ENCODE assay signal across 17 cellular contexts in the genomic region with DNA sequence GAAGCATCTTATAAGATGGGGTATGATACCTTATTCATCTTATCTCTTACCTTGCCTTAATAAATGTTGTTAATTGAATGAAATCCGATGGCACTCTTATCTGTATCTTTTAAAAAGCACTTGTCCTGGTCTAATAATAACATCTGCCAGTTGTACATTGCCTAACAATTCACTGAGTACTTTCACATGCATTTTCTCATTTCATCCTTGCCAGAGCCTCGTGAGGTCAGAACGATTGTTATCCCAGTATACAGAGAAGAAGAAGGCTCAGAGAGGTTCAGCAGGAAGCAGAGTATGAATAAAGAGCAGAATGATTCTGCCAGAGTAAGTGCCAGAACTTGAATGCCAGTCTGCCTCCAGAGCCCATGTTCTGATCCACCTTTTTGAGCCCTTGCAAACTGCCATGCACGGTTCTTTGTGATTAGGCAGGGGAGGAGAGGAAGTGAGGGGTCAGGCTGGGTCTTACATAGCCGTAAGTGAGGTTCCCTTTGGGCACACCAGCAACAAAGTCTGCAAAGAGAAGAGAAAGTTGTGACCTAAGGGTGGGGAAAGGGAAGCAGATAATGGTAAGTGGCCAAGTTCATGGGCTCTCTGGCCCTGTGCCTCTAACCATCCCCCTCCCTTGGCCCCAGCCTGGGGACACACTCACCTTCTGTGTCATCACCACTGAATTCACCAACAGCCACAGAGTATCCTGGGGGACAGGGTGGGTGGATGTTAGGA. TPM values are rescaled to one million over a fixed set of nuclear protein-coding genes. Genes with fewer than 3 reads are reported as not detected.
DNase-seq lines count a peak whose midpoint lies in the region; ATAC-seq and TF ChIP-seq lines count a peak whose summit lies in the region.
"Had no signal": no experiment of that assay in that cellular context is flagged by ENCODE, and none has a peak within 500 bp of the region (broad histone marks: within the 10 kb centered on the region; RNA-seq: fewer than 3 reads in every experiment).

No MANE protein-coding gene starts in this region.

- H2AFZ ChIP-seq in MM.1S (ENCODE audit: low read length) = no peak overlapping the region

- no peak overlapping the region for H3K9ac ChIP-seq in MM.1S (ENCODE audit: low read length)

- no peaks in the 10 kb centered on the region for H3F3A ChIP-seq in MM.1S (ENCODE audit: insufficient read depth, low read length)

- no peaks in the 10 kb centered on the region for H3K9me3 ChIP-seq in heart right ventricle
- no peaks in the 10 kb centered on the region for H3K9me3 ChIP-seq in MM.1S (replicated peaks; ENCODE audit: insufficient read depth, low read length)
- H3K9me3 ChIP-seq: vagina had no signal

- no peaks in the 10 kb centered on the region for H3K79me2 ChIP-seq in MM.1S (ENCODE audit: low read length)

- intact Hi-C loops in heart right ventricle (cut with DNase I) = no loop called here

- H3K27me3 Mint-ChIP-seq in activated T-cell treated with anti-CD3 and anti-CD28 coated beads, Interleukin-2, amount 50 U/mL, for 24 hours = no peaks in the 10 kb centered on the region
- no peaks in the 10 kb centered on the region for H3K27me3 Mint-ChIP-seq in T-cell
- H3K27me3 Mint-ChIP-seq in stimulated activated memory B cell treated with anti-CD40 and anti-IgM and Interleukin-4, amounts not matched to agents 10 μg/mL and 1 μg/mL and 100 μg/mL, for 72 hours = peaks cover 11% of the 10 kb centered on the region
- H3K27me3 Mint-ChIP-seq: activated CD4-positive, alpha-beta T cell treated with anti-CD3 and anti-CD28 coated beads for 36 hours; activated naive CD8-positive, alpha-beta T cell treated with anti-CD3 and anti-CD28 coated beads, Interleukin-2, amount 10 ng/mL, durations not matched to agents 7 days and 5 days had no signal

- POLR2A ChIA-PET in T-cell (lab: Charles Lee) = no interaction called here

- H4K20me1 ChIP-seq in MM.1S (ENCODE audit: insufficient read depth, low read length) = no peaks in the 10 kb centered on the region

- 31 to 39% methylated on average over 5 of the region's 5 CpGs for WGBS in heart right ventricle, 2 donors

- H3K27me3 ChIP-seq in heart right ventricle (no peaks in the 10 kb centered on the region), MM.1S (replicated peaks; ENCODE audit: insufficient read depth, low read length) (no peaks in the 10 kb centered on the region)
- H3K27me3 ChIP-seq: vagina had no signal

- H3K4me3 ChIP-seq in heart right ventricle = no peak overlapping the region
- H3K4me3 ChIP-seq in MM.1S (ENCODE audit: low read length) = no peak overlapping the region
- H3K4me3 ChIP-seq: vagina had no signal

- no peak for DNase-seq in activated T-cell treated with anti-CD3 and anti-CD28 coated beads, Interleukin-2, amount 50 U/mL, for 24 hours
- DNase-seq in activated T-cell treated with anti-CD3 and anti-CD28 coated beads, Interleukin-2, amount 50 U/mL, for 48 hours = no peak
- DNase-seq in T-cell = no peak
- DNase-seq in heart right ventricle = no peak
- no peak for DNase-seq in MM.1S
- no peak for DNase-seq in AG20443 (ENCODE audit: low spot score)
- no peak for DNase-seq in erythroblast (lab: John Stamatoyannopoulos, UW)
- DNase-seq: activated CD4-positive, alpha-beta T cell treated with anti-CD3 and anti-CD28 coated beads for 36 hours; activated naive CD8-positive, alpha-beta T cell treated with anti-CD3 and anti-CD28 coated beads, Interleukin-2, amount 10 ng/mL, durations not matched to agents 7 days and 5 days; NCI-H446 treated with DMSO at 0.1 percent for 48 hours; SHP77 had no signal

- ATAC-seq in T-cell (replicated peaks in 1 of 4) (no peak), heart right ventricle (peak in 3 of 8 donors; percentile 18 to 40 (median 21))
- ATAC-seq in stimulated activated memory B cell treated with anti-CD40 and anti-IgM and Interleukin-4, amounts not matched to agents 10 μg/mL and 1 μg/mL and 100 μg/mL, for 72 hours = peak; percentile 31
- ATAC-seq: activated CD4-positive, alpha-beta T cell treated with anti-CD3 and anti-CD28 coated beads for 36 hours had no signal

- H3K36me3 ChIP-seq in heart right ventricle = peaks cover 0 to 98% (median 55%) of the 10 kb centered on the region in 9 donors
- no peaks in the 10 kb centered on the region for H3K36me3 ChIP-seq in MM.1S (replicated peaks; ENCODE audit: insufficient read depth, low read length)

- TF ChIP-seq CTCF in heart right ventricle (IDR thresholded peaks at IDR 0.05) (no peak), MM.1S (IDR thresholded peaks at IDR 0.05; ENCODE audit: low read length) (no peak)

- H3K36me3 Mint-ChIP-seq in activated T-cell treated with anti-CD3 and anti-CD28 coated beads, Interleukin-2, amount 50 U/mL, for 24 hours (ENCODE audit: low read depth) = peaks cover 72% of the 10 kb centered on the region
- H3K36me3 Mint-ChIP-seq in T-cell = peaks cover 56% of the 10 kb centered on the region
- no peaks in the 10 kb centered on the region for H3K36me3 Mint-ChIP-seq in stimulated activated memory B cell treated with anti-CD40 and anti-IgM and Interleukin-4, amounts not matched to agents 10 μg/mL and 1 μg/mL and 100 μg/mL, for 72 hours

- no peaks in the 10 kb centered on the region for H3K9me3 Mint-ChIP-seq in activated T-cell treated with anti-CD3 and anti-CD28 coated beads, Interleukin-2, amount 50 U/mL, for 24 hours
- no peaks in the 10 kb centered on the region for H3K9me3 Mint-ChIP-seq in T-cell
- no peaks in the 10 kb centered on the region for H3K9me3 Mint-ChIP-seq in stimulated activated memory B cell treated with anti-CD40 and anti-IgM and Interleukin-4, amounts not matched to agents 10 μg/mL and 1 μg/mL and 100 μg/mL, for 72 hours
- H3K9me3 Mint-ChIP-seq: activated naive CD8-positive, alpha-beta T cell treated with anti-CD3 and anti-CD28 coated beads, Interleukin-2, amount 10 ng/mL, durations not matched to agents 7 days and 5 days; nephron had no signal

- H3K4me3 Mint-ChIP-seq in activated T-cell treated with anti-CD3 and anti-CD28 coated beads, Interleukin-2, amount 50 U/mL, for 24 hours = no peak overlapping the region
- H3K4me3 Mint-ChIP-seq in T-cell = no peak overlapping the region
- no peak overlapping the region for H3K4me3 Mint-ChIP-seq in stimulated activated memory B cell treated with anti-CD40 and anti-IgM and Interleukin-4, amounts not matched to agents 10 μg/mL and 1 μg/mL and 100 μg/mL, for 72 hours
- H3K4me3 Mint-ChIP-seq: activated CD4-positive, alpha-beta T cell treated with anti-CD3 and anti-CD28 coated beads for 36 hours; activated naive CD8-positive, alpha-beta T cell treated with anti-CD3 and anti-CD28 coated beads, Interleukin-2, amount 10 ng/mL, durations not matched to agents 7 days and 5 days; nephron had no signal

- H3K27ac Mint-ChIP-seq in activated T-cell treated with anti-CD3 and anti-CD28 coated beads, Interleukin-2, amount 50 U/mL, for 24 hours = peak overlapping the region; percentile 30
- peak overlapping the region; percentile 78 to 84 for H3K27ac Mint-ChIP-seq in T-cell
- H3K27ac Mint-ChIP-seq in stimulated activated memory B cell treated with anti-CD40 and anti-IgM and Interleukin-4, amounts not matched to agents 10 μg/mL and 1 μg/mL and 100 μg/mL, for 72 hours = peak overlapping the region; percentile 1
- H3K27ac Mint-ChIP-seq: nephron had no signal

- peaks cover 24% of the 10 kb centered on the region for H3K4me1 Mint-ChIP-seq in activated T-cell treated with anti-CD3 and anti-CD28 coated beads, Interleukin-2, amount 50 U/mL, for 24 hours (ENCODE audit: low read depth)
- peaks cover 55 to 67% (median 64%) of the 10 kb centered on the region in 3 donors for H3K4me1 Mint-ChIP-seq in T-cell
- peaks cover 27% of the 10 kb centered on the region for H3K4me1 Mint-ChIP-seq in stimulated activated memory B cell treated with anti-CD40 and anti-IgM and Interleukin-4, amounts not matched to agents 10 μg/mL and 1 μg/mL and 100 μg/mL, for 72 hours

- H3K9me2 ChIP-seq in MM.1S (replicated peaks; ENCODE audit: insufficient read depth, low read length) = no peaks in the 10 kb centered on the region

- H3K27ac ChIP-seq in heart right ventricle (peak overlapping the region in 7 of 10 donors; percentile 1 to 64 (median 44)), MM.1S (ENCODE audit: low read length) (no peak overlapping the region)
- H3K27ac ChIP-seq: vagina had no signal

- CTCF ChIA-PET in T-cell (lab: Charles Lee) = no interaction called here

- peaks cover 15 to 63% (median 42%) of the 10 kb centered on the region in 9 donors for H3K4me1 ChIP-seq in heart right ventricle
- H3K4me1 ChIP-seq in MM.1S (ENCODE audit: low read length) = 0 out of 2 replicates have a peak, but pooled peaks cover under 1% of the 10 kb centered on the region

- H3K4me2 ChIP-seq in MM.1S (ENCODE audit: low read depth, low read length) = no peak overlapping the region

- no peak for TF ChIP-seq POLR2A in erythroblast (IDR thresholded peaks at IDR 0.05; ENCODE audit: low read length)

RNA-seq across cellular contexts. Expression of a gene that starts 11.7 kb away (rescaled TPM):
- total RNA-seq in T-cell (100 to 1,000 TPM in 3 of 5 donors, 10 to 100 TPM in 2; 58.6 to 183 (median 169) TPM), heart right ventricle (10 to 100 TPM; 35.7 to 86.1 (median 48.8) TPM)
- 100 to 1,000 TPM in 1 of 2 donors, 10 to 100 TPM in 1; 31.9 to 154 TPM for polyA plus RNA-seq in heart right ventricle

RNA-seq across cellular contexts. Expression of a gene that starts 22.8 kb away (rescaled TPM):
- total RNA-seq in T-cell (1 to 10 TPM in 4 of 5 donors, under 1 TPM in 1; 0.90 to 2.7 (median 1.2) TPM), heart right ventricle (10 to 100 TPM in 2 of 10 donors, 1 to 10 TPM in 8; 3.8 to 19.1 (median 4.8) TPM)
- polyA plus RNA-seq in heart right ventricle = 10 to 100 TPM in 1 of 2 donors, 1 to 10 TPM in 1; 8.1 to 10.5 TPM

RNA-seq across cellular contexts. Expression of a gene that starts 43.1 kb away (rescaled TPM):
- total RNA-seq in T-cell = not detected
- 1 to 10 TPM in 1 of 10 donors, under 1 TPM in 3, not detected in 6; 0.15 to 2.9 (median 0.25) TPM for total RNA-seq in heart right ventricle
- polyA plus RNA-seq in heart right ventricle = under 1 TPM in 1 of 2 donors, not detected in 1; 0.45 TPM
- total RNA-seq: fibroblast of villous mesenchyme, HT1080, vagina had no signal
- polyA plus RNA-seq: AG04450 had no signal

Comparison
In these comparisons a context has a peak if more than half of its experiments do, and no peak if none do; other contexts are left out.
1. H3K27ac Mint-ChIP-seq: peak in every context shown above with its lines; median percentile 81 in T-cell; 30 in activated T-cell treated with anti-CD3 and anti-CD28 coated beads, Interleukin-2, amount 50 U/mL, for 24 hours; 1 in stimulated activated memory B cell treated with anti-CD40 and anti-IgM and Interleukin-4, amounts not matched to agents 10 μg/mL and 1 μg/mL and 100 μg/mL, for 72 hours.